Comparison of ENCODE assay signal across 26 cellular contexts in genomic region chr15:27906802-27907201, GRCh38.
"Had no signal": no experiment of that assay in that cellular context is flagged by ENCODE, and none has a peak within 500 bp of the region (broad histone marks: within the 10 kb centered on the region; RNA-seq: fewer than 3 reads in every experiment).

No MANE protein-coding gene starts in this region.

- H3K27me3 ChIP-seq: SJSA1 had no signal

- H3K36me3 ChIP-seq: SJSA1 had no signal

- ATAC-seq: activated CD8-positive, alpha-beta T cell treated with anti-CD3 and anti-CD28 coated beads, Interleukin-2, amount 10 ng/mL, durations not matched to agents 7 days and 5 days; K562; Panc1; T-helper 17 cell; WTC11 had no signal

- DNase-seq: activated CD4-positive, alpha-beta T cell treated with anti-CD3 and anti-CD28 coated beads for 48 hours; activated CD4-positive, alpha-beta T cell treated with anti-CD3 and anti-CD28 coated beads, Interleukin-2, amount 50 U/mL, for 4 hours; activated CD4-positive, CD25-positive, alpha-beta regulatory T cell treated with anti-CD3 and anti-CD28 coated beads, Interleukin-2, amount 50 U/mL, for 72 hours; activated CD8-positive, alpha-beta T cell treated with anti-CD3 and anti-CD28 coated beads, Interleukin-2, amount 10 ng/mL, durations not matched to agents 7 days and 5 days; activated effector memory CD4-positive, alpha-beta T cell treated with Interleukin-2 at 50 U/mL for 16 hours; activated naive CD4-positive, alpha-beta T cell; activated T-cell treated with anti-CD3 and anti-CD28 coated beads, Interleukin-2, amount 50 U/mL, for 24 hours; aorta; central memory CD4-positive, alpha-beta T cell; cortex of kidney; Kasumi-1; NCI-H1105 treated with DMSO at 0.1 percent for 48 hours; NCI-H1436 treated with DMSO at 0.1 percent for 48 hours; NCI-H187; NCI-H2107; NCI-H2227 treated with DMSO at 0.1 percent for 48 hours; NCI-H446 treated with DMSO at 0.1 percent for 48 hours; NCI-H524 treated with DMSO at 0.1 percent for 48 hours; NCI-H748 treated with DMSO at 0.1 percent for 48 hours; Right ventricle myocardium superior; T-helper 17 cell; T-helper 9 cell had no signal

- H3K9me3 ChIP-seq: SJSA1 had no signal

- H3K4me3 ChIP-seq: K562, SJSA1 had no signal
